8 cellular contexts compared by ENCODE assay signal in the genomic region with DNA sequence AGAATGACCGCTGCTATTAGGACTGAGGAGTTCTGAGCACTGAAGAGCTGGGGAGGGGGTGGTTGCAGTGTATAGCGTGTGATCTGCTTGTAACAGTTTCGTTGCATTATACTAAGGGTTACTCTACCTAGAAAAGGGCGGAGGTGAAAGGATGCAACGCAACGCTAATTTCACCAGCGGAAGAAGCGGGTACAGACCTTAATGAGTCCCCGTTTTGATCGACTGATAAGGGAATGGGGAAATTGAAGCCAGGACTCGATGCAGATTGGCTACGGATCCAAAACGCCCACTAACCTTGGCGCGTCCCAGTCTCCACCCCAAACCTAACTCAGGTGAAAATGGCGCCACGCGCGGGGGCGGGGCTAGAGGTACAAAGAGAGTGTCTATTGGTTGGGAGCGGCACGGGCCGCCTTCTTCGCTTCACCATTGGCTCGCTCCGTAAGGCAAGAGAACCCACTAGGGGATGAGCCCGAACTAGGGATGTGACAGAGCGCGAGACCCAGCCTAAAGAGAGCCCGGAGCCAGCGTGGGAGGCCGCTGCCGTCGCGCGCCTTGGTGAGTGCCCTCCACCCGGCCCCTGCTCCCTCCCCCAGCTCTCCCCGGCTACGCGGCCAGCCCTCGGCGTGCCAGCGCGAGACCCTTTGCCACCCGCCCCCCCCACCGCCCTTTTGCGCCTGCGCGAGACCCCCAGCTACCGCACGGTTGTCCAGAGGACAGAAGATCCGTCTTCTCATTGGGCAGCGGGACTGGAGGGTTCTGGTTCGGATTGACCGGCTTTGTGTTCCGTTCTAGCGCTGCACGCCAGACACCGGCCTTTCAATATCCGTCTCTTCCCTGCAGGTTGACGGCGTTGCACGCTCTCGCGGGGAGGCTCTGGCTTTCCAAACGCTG. TPM values are rescaled to one million over a fixed set of nuclear protein-coding genes. Genes with fewer than 3 reads are reported as not detected.
DNase-seq lines count a peak whose midpoint lies in the region; ATAC-seq, FAIRE-seq and TF ChIP-seq lines count a peak whose summit lies in the region.

A gene (plus strand): TSS at position 456 of the 891 bp plus-strand sequence. CDS start 1,964 bp downstream, outside the sequence.

- no peaks in the 10 kb centered on the region for H3K27me3 Mint-ChIP-seq in astrocyte (ENCODE audit: low read depth, unreplicated experiment)

- no peaks in the 10 kb centered on the region for H3K9me3 ChIP-seq in astrocyte (ENCODE audit: insufficient read depth, low read depth, low read length)
- H3K9me3 ChIP-seq in hepatocyte (ENCODE audit: low read depth), result no peaks in the 10 kb centered on the region

- peaks cover 10% of the 10 kb centered on the region for H3K79me2 ChIP-seq in astrocyte (ENCODE audit: insufficient read depth, low read length)
- peaks cover 19% of the 10 kb centered on the region for H3K79me2 ChIP-seq in hepatocyte

- no peaks in the 10 kb centered on the region for H3K4me1 Mint-ChIP-seq in astrocyte (ENCODE audit: low read depth, unreplicated experiment)

- peak within 1 kb of the TSS; percentile 58 for H3K27ac Mint-ChIP-seq in astrocyte (ENCODE audit: unreplicated experiment)

- H2AFZ ChIP-seq in astrocyte (ENCODE audit: low read depth, low read length) (peak within 1 kb of the TSS; percentile 84), hepatocyte (peak within 1 kb of the TSS; percentile 55)

- WGBS in hepatocyte (ENCODE audit: low lambda C conversion rate, missing lambda C conversion rate), result 42% methylated on average over 47 of the region's 66 CpGs

- peak within 1 kb of the TSS; percentile 87 for H3K4me3 Mint-ChIP-seq in astrocyte (ENCODE audit: unreplicated experiment)

- no peak for TF ChIP-seq CTCF in astrocyte (IDR thresholded peaks at IDR 0.05; ENCODE audit: insufficient read depth, low read depth, low read length)
- TF ChIP-seq CTCF in hepatocyte (IDR thresholded peaks at IDR 0.05; ENCODE audit: poor library complexity), result no peak

- H3K4me1 ChIP-seq in astrocyte (ENCODE audit: insufficient read depth, low read length) (peaks cover 4% of the 10 kb centered on the region), hepatocyte (ENCODE audit: insufficient read depth) (no peaks in the 10 kb centered on the region)

- peak within 1 kb of the TSS; percentile 95 for H3K4me2 ChIP-seq in astrocyte (ENCODE audit: low read length)
- H3K4me2 ChIP-seq in hepatocyte, result peak within 1 kb of the TSS; percentile 85

- H3K36me3 ChIP-seq in astrocyte (ENCODE audit: insufficient read depth, low read length) (no peaks in the 10 kb centered on the region), hepatocyte (replicated peaks; ENCODE audit: insufficient read depth, low read depth) (no peaks in the 10 kb centered on the region)

- DNase-seq in NCI-H2081 (lab: John Stamatoyannopoulos, UW) (peak; percentile 94 to 97), T-helper 9 cell (peak; percentile 87), astrocyte (ENCODE audit: low read depth) (peak; percentile 68), hepatocyte (ENCODE audit: low spot score) (peak; percentile 93), retina (peak; percentile 89), cortex of kidney (lab: John Stamatoyannopoulos, UW) (no peak)

- H3K9me2 ChIP-seq in hepatocyte (replicated peaks; ENCODE audit: insufficient read depth), result no peaks in the 10 kb centered on the region

- peak within 1 kb of the TSS; percentile 66 for H3K27ac ChIP-seq in astrocyte (ENCODE audit: low read depth, low read length)
- H3K27ac ChIP-seq in hepatocyte, result peak within 1 kb of the TSS; percentile 94

- peak within 1 kb of the TSS; percentile 88 for H3K9ac ChIP-seq in astrocyte (ENCODE audit: low read length)

- H3K36me3 Mint-ChIP-seq in astrocyte (ENCODE audit: low read depth, unreplicated experiment), result peaks cover 2% of the 10 kb centered on the region

- no peaks in the 10 kb centered on the region for H4K20me1 ChIP-seq in astrocyte (ENCODE audit: insufficient read depth, low read length)
- no peaks in the 10 kb centered on the region for H4K20me1 ChIP-seq in hepatocyte (ENCODE audit: insufficient read depth, poor library complexity, severe bottlenecking)

- H3K4me3 ChIP-seq in astrocyte (ENCODE audit: insufficient read depth, low read depth, low read length), result peak within 1 kb of the TSS; percentile 87
- H3K4me3 ChIP-seq in hepatocyte, result peak within 1 kb of the TSS; percentile 77

- H3K27me3 ChIP-seq in astrocyte (ENCODE audit: insufficient read depth, low read length), result no peaks in the 10 kb centered on the region
- no peaks in the 10 kb centered on the region for H3K27me3 ChIP-seq in hepatocyte

- no peak for FAIRE-seq in astrocyte (lab: Jason Lieb, UNC)

- ATAC-seq in GM18511 (IDR thresholded peaks at IDR 0.05; ENCODE audit: unreplicated experiment), result peak; percentile 93
- ATAC-seq in HG03025 (IDR thresholded peaks at IDR 0.05; ENCODE audit: low FRiP score, unreplicated experiment), result peak; percentile 89

- no peaks in the 10 kb centered on the region for H3K9me3 Mint-ChIP-seq in astrocyte (ENCODE audit: unreplicated experiment)

RNA-seq across cellular contexts. Expression of the gene that starts here (rescaled TPM):
- 50.0 and 66.0 TPM in 2 replicates for total RNA-seq in astrocyte
- 225 and 235 TPM in 2 replicates for total RNA-seq in hepatocyte
- polyA plus RNA-seq in hepatocyte, result 286 and 390 TPM in 2 replicates
